Comparison of ENCODE assay signal across 8 cellular contexts in the genomic region with DNA sequence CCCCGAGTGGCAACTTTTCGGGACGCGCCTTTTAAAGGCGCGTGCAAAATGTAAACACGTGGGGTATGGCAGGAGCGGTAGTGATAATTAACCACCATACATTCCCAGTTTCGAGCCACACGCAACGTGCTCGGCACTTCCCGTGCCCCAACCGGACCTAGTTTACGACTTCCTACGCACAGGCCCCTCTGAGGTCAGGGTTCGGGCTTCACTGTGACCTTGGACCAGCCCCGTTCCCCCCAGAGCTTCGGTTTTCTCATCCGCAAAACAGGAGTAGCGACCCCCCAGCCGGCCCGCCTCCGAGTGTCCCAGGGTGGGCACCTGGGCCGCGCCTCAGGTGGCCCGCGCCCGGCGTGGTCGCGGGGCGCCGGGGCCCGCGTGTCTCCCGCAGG. TPM values are rescaled to one million over a fixed set of nuclear protein-coding genes. Genes with fewer than 3 reads are reported as not detected.
DNase-seq lines count a peak whose midpoint lies in the region; ATAC-seq and TF ChIP-seq lines count a peak whose summit lies in the region.

No MANE protein-coding gene starts in this region.

- CTCF ChIA-PET in activated CD4-positive, alpha-beta memory T cell treated with anti-CD3 and anti-CD28 coated beads, Interleukin-2, amount 10 ng/mL, durations not matched to agents 7 days and 5 days (lab: Charles Lee) = interaction anchor here (1.2 to 3.9 kb wide), 7 partner anchors 19 to 227 kb away, joined by 4 to 22 read pairs (median 11); a partner anchor contains a TSS

- H3K4me1 Mint-ChIP-seq in activated CD4-positive, alpha-beta memory T cell treated with anti-CD3 and anti-CD28 coated beads, Interleukin-2, amount 10 ng/mL, durations not matched to agents 7 days and 5 days = peaks cover 59% of the 10 kb centered on the region
- peaks cover 40% of the 10 kb centered on the region for H3K4me1 Mint-ChIP-seq in endothelial cell (ENCODE audit: unreplicated experiment)
- H3K4me1 Mint-ChIP-seq in stimulated activated effector memory CD8-positive, alpha-beta T cell treated with anti-CD3 and anti-CD28 coated beads, Interleukin-12 subunit alpha, Interleukin-12 subunit beta, amount 100 ng/mL, for 72 hours = peaks cover 72% of the 10 kb centered on the region

- TF ChIP-seq CTCF in endothelial cell (IDR thresholded peaks at IDR 0.05; ENCODE audit: unreplicated experiment) = no peak

- peaks cover 44% of the 10 kb centered on the region for H3K4me1 ChIP-seq in mononuclear cell (ENCODE audit: insufficient read depth, low read length)

- POLR2A ChIA-PET in activated CD4-positive, alpha-beta memory T cell treated with anti-CD3 and anti-CD28 coated beads, Interleukin-2, amount 10 ng/mL, durations not matched to agents 7 days and 5 days (lab: Charles Lee) = interaction anchor here (1.1 to 9.0 kb wide), 16 partner anchors 8 to 823 kb away, joined by 3 to 133 read pairs (median 6); a partner anchor contains a TSS

- H3K9me3 Mint-ChIP-seq in activated CD4-positive, alpha-beta memory T cell treated with anti-CD3 and anti-CD28 coated beads, Interleukin-2, amount 10 ng/mL, durations not matched to agents 7 days and 5 days = no peaks in the 10 kb centered on the region
- H3K9me3 Mint-ChIP-seq in endothelial cell (ENCODE audit: unreplicated experiment) = no peaks in the 10 kb centered on the region
- H3K9me3 Mint-ChIP-seq in stimulated activated effector memory CD8-positive, alpha-beta T cell treated with anti-CD3 and anti-CD28 coated beads, Interleukin-12 subunit alpha, Interleukin-12 subunit beta, amount 100 ng/mL, for 72 hours = no peaks in the 10 kb centered on the region

- H3K27me3 Mint-ChIP-seq in activated CD4-positive, alpha-beta memory T cell treated with anti-CD3 and anti-CD28 coated beads, Interleukin-2, amount 10 ng/mL, durations not matched to agents 7 days and 5 days = no peaks in the 10 kb centered on the region
- H3K27me3 Mint-ChIP-seq in endothelial cell (ENCODE audit: unreplicated experiment) = peaks cover 13% of the 10 kb centered on the region

- H3K4me3 Mint-ChIP-seq in activated CD4-positive, alpha-beta memory T cell treated with anti-CD3 and anti-CD28 coated beads, Interleukin-2, amount 10 ng/mL, durations not matched to agents 7 days and 5 days = peak overlapping the region; percentile 92
- H3K4me3 Mint-ChIP-seq in endothelial cell (ENCODE audit: unreplicated experiment) = peak overlapping the region; percentile 93
- peak overlapping the region; percentile 97 for H3K4me3 Mint-ChIP-seq in stimulated activated effector memory CD8-positive, alpha-beta T cell treated with anti-CD3 and anti-CD28 coated beads, Interleukin-12 subunit alpha, Interleukin-12 subunit beta, amount 100 ng/mL, for 72 hours

- H3K4me3 ChIP-seq in mononuclear cell (ENCODE audit: low read length) = peak overlapping the region; percentile 96

- no peaks in the 10 kb centered on the region for H3K27me3 ChIP-seq in mononuclear cell (ENCODE audit: insufficient read depth, low read length)

- ATAC-seq in HG02852 (IDR thresholded peaks at IDR 0.05; ENCODE audit: unreplicated experiment) = peak; percentile 45
- peak; percentile 33 for ATAC-seq in stimulated activated effector memory CD8-positive, alpha-beta T cell treated with anti-CD3 and anti-CD28 coated beads, Interleukin-12 subunit alpha, Interleukin-12 subunit beta, amount 100 ng/mL, for 72 hours

- DNase-seq in NCI-H524 (lab: John Stamatoyannopoulos, UW) (peak; percentile 12 to 76), NCI-H524 treated with DMSO at 0.1 percent for 48 hours (lab: John Stamatoyannopoulos, UW) (no peak), NCI-H2029 treated with DMSO at 0.1 percent for 48 hours (lab: John Stamatoyannopoulos, UW) (peak; percentile 25), endothelial cell (ENCODE audit: low spot score) (peak; percentile 37)
- DNase-seq in activated CD4-positive, alpha-beta memory T cell treated with anti-CD3 and anti-CD28 coated beads, Interleukin-2, amount 10 ng/mL, durations not matched to agents 7 days and 5 days = peak; percentile 71
- DNase-seq in stimulated activated effector memory CD8-positive, alpha-beta T cell treated with anti-CD3 and anti-CD28 coated beads, Interleukin-12 subunit alpha, Interleukin-12 subunit beta, amount 100 ng/mL, for 72 hours (ENCODE audit: low spot score in 2 of 2) = no peak

- H3K36me3 Mint-ChIP-seq in activated CD4-positive, alpha-beta memory T cell treated with anti-CD3 and anti-CD28 coated beads, Interleukin-2, amount 10 ng/mL, durations not matched to agents 7 days and 5 days (ENCODE audit: low read depth) = peaks cover 32% of the 10 kb centered on the region
- peaks cover 31% of the 10 kb centered on the region for H3K36me3 Mint-ChIP-seq in endothelial cell (ENCODE audit: low read depth, unreplicated experiment)
- peaks cover 54% of the 10 kb centered on the region for H3K36me3 Mint-ChIP-seq in stimulated activated effector memory CD8-positive, alpha-beta T cell treated with anti-CD3 and anti-CD28 coated beads, Interleukin-12 subunit alpha, Interleukin-12 subunit beta, amount 100 ng/mL, for 72 hours

- no peaks in the 10 kb centered on the region for H3K9me3 ChIP-seq in mononuclear cell (ENCODE audit: low read depth, low read length)

- peak overlapping the region; percentile 82 for H3K27ac Mint-ChIP-seq in activated CD4-positive, alpha-beta memory T cell treated with anti-CD3 and anti-CD28 coated beads, Interleukin-2, amount 10 ng/mL, durations not matched to agents 7 days and 5 days
- H3K27ac Mint-ChIP-seq in endothelial cell (ENCODE audit: unreplicated experiment) = peak overlapping the region; percentile 57
- H3K27ac Mint-ChIP-seq in stimulated activated effector memory CD8-positive, alpha-beta T cell treated with anti-CD3 and anti-CD28 coated beads, Interleukin-12 subunit alpha, Interleukin-12 subunit beta, amount 100 ng/mL, for 72 hours = peak overlapping the region; percentile 97

RNA-seq across cellular contexts. Expression of a gene that starts 0.5 kb away (rescaled TPM):
- total RNA-seq in activated CD4-positive, alpha-beta memory T cell treated with anti-CD3 and anti-CD28 coated beads, Interleukin-2, amount 10 ng/mL, durations not matched to agents 7 days and 5 days = 10 to 100 TPM; 11.5 to 12.8 TPM
- 11.1 TPM for total RNA-seq in endothelial cell (ENCODE audit: unreplicated experiment)
- 1.9 TPM for total RNA-seq in mononuclear cell

RNA-seq across cellular contexts. Expression of a gene that starts 0.6 kb away (rescaled TPM):
- total RNA-seq in activated CD4-positive, alpha-beta memory T cell treated with anti-CD3 and anti-CD28 coated beads, Interleukin-2, amount 10 ng/mL, durations not matched to agents 7 days and 5 days = 10 to 100 TPM; 43.6 to 46.0 TPM
- total RNA-seq in endothelial cell (ENCODE audit: unreplicated experiment) (31.9 TPM), mononuclear cell (23.7 TPM)

RNA-seq across cellular contexts. Expression of a gene that starts 54.2 kb away (rescaled TPM):
- 10 to 100 TPM; 34.2 to 34.8 TPM for total RNA-seq in activated CD4-positive, alpha-beta memory T cell treated with anti-CD3 and anti-CD28 coated beads, Interleukin-2, amount 10 ng/mL, durations not matched to agents 7 days and 5 days
- 35.6 TPM for total RNA-seq in endothelial cell (ENCODE audit: unreplicated experiment)
- 48.7 TPM for total RNA-seq in mononuclear cell

RNA-seq across cellular contexts. Expression of a gene that starts 54.4 kb away (rescaled TPM):
- total RNA-seq in activated CD4-positive, alpha-beta memory T cell treated with anti-CD3 and anti-CD28 coated beads, Interleukin-2, amount 10 ng/mL, durations not matched to agents 7 days and 5 days = 10 to 100 TPM; 14.2 to 14.3 TPM
- total RNA-seq in endothelial cell (ENCODE audit: unreplicated experiment) (14.7 TPM), mononuclear cell (7.1 TPM)

Comparison
In these comparisons a context has a peak if more than half of its experiments do, and no peak if none do; other contexts are left out.
1. DNase-seq: peak in NCI-H524 (2 of 2), NCI-H2029 treated with DMSO at 0.1 percent for 48 hours (single experiment), activated CD4-positive, alpha-beta memory T cell treated with anti-CD3 and anti-CD28 coated beads, Interleukin-2, amount 10 ng/mL, durations not matched to agents 7 days and 5 days (single experiment) and endothelial cell (single experiment); none in NCI-H524 treated with DMSO at 0.1 percent for 48 hours (single experiment) and stimulated activated effector memory CD8-positive, alpha-beta T cell treated with anti-CD3 and anti-CD28 coated beads, Interleukin-12 subunit alpha, Interleukin-12 subunit beta, amount 100 ng/mL, for 72 hours (0 of 2).
2. Peak in every context shown above with its lines, with median percentiles within 50 percentile points of each other: H3K27ac Mint-ChIP-seq and H3K4me3 Mint-ChIP-seq.